9 cellular contexts compared by ENCODE assay signal in the genomic region with DNA sequence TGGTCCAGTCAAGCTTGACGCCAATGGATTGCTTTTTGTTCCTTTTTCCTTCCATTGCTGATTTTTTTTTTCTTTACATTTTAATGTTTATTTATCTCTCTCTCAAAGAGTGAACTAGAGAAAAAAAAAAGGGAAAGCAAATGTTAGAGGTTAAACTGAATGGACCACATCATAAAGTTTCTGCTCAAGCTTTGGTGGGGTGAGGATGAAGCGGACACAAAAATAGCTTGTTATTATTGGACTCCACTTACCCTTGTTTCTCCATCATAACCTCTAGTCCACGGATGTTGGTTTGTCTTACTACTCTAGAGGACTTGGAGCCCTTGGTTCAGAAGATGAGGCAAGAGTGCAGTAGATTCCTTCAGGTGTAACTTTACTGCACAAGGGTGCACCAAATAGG.
"Had no signal": no experiment of that assay in that cellular context is flagged by ENCODE, and none has a peak within 500 bp of the region (broad histone marks: within the 10 kb centered on the region; RNA-seq: fewer than 3 reads in every experiment).

No MANE protein-coding gene starts in this region.

- H3K36me3 ChIP-seq: HAP-1 had no signal

- H3K9me3 ChIP-seq: HAP-1 had no signal

- ATAC-seq: GM23338, HCT116 had no signal

- H3K4me3 Mint-ChIP-seq: GM23338, H9, HFFc6 had no signal

- DNase-seq: GM23248, GOT3, H7, H9, HCEC 1CT, HFFc6 had no signal

- H3K4me3 ChIP-seq: GM23248, GM23338, HAP-1 had no signal

- H3K27ac Mint-ChIP-seq: GM23338, H9, HFFc6 had no signal

- H3K27ac ChIP-seq: GM23248 had no signal

- H3K9me3 Mint-ChIP-seq: GM23338, H9, HFFc6 had no signal
